In genomic region chr1:39110882-39111281, GRCh38 we compare ENCODE assay signal across 15 cellular contexts.
A peak's percentile ranks its signal among the peaks of the same experiment; 100 is the strongest.
DNase-seq lines count a peak whose midpoint lies in the region; ATAC-seq and TF ChIP-seq lines count a peak whose summit lies in the region.
"Had no signal": no experiment of that assay in that cellular context is flagged by ENCODE, and none has a peak within 500 bp of the region (broad histone marks: within the 10 kb centered on the region; RNA-seq: fewer than 3 reads in every experiment).

No MANE protein-coding gene starts in this region.

- H3K27me3 Mint-ChIP-seq in activated naive CD4-positive, alpha-beta T cell treated with anti-CD3 and anti-CD28 coated beads, Interleukin-2, amount 10 ng/mL, durations not matched to agents 7 days and 5 days = peaks cover 7% of the 10 kb centered on the region
- no peaks in the 10 kb centered on the region for H3K27me3 Mint-ChIP-seq in nephron progenitor cell (ENCODE audit: low read depth, poor library complexity)

- no peaks in the 10 kb centered on the region for H3K27me3 ChIP-seq in PC-9 (ENCODE audit: insufficient read depth, low read depth)
- no peaks in the 10 kb centered on the region for H3K27me3 ChIP-seq in dorsolateral prefrontal cortex
- H3K27me3 ChIP-seq in muscle layer of colon (ENCODE audit: control insufficient read depth in 1 of 2, insufficient read depth in 2 of 2, low read length in 2 of 2) = no peaks in the 10 kb centered on the region
- no peaks in the 10 kb centered on the region for H3K27me3 ChIP-seq in aorta (ENCODE audit: control insufficient read depth in 1 of 2, insufficient read depth in 2 of 2, low read length in 1 of 2)

- POLR2A ChIA-PET in PC-9 (lab: Charles Lee; ENCODE audit: unreplicated experiment) = interaction anchor here (0.6 to 0.7 kb wide), 5 partner anchors 17 to 393 kb away, joined by 3 to 7 read pairs (median 5); no protein-coding TSS in a partner anchor

- H3K4me3 ChIP-seq in PC-9 (peak overlapping the region; percentile 3; the same call in 1 of the 2 replicates), dorsolateral prefrontal cortex (no peak overlapping the region), muscle layer of colon (ENCODE audit: low read depth in 1 of 2, low read length in 2 of 2) (no peak overlapping the region), aorta (ENCODE audit: low read length in 2 of 2) (no peak overlapping the region)
- H3K4me3 ChIP-seq: left ventricle myocardium inferior had no signal

- peaks cover 61% of the 10 kb centered on the region for H3K4me1 ChIP-seq in PC-9 (replicated peaks; ENCODE audit: insufficient read depth)
- peaks cover 71% of the 10 kb centered on the region for H3K4me1 ChIP-seq in muscle layer of colon (ENCODE audit: insufficient read depth, low read length)
- H3K4me1 ChIP-seq in aorta (ENCODE audit: control insufficient read depth in 1 of 2, insufficient read depth in 2 of 2, low read length in 2 of 2) = peaks cover 7 to 13% of the 10 kb centered on the region in 2 donors

- H3K79me2 ChIP-seq in PC-9 (ENCODE audit: low read depth) = peaks cover 95% of the 10 kb centered on the region

- no peaks in the 10 kb centered on the region for H3K9me2 ChIP-seq in PC-9 (ENCODE audit: insufficient read depth)

- BruUV-seq in PC-9 (replicated peaks; lab: Mats Ljungman, UMichigan) = no TSS peak

- H2AFZ ChIP-seq in PC-9 = no peak overlapping the region

- peaks cover 6% of the 10 kb centered on the region for H3K4me1 Mint-ChIP-seq in activated naive CD4-positive, alpha-beta T cell treated with anti-CD3 and anti-CD28 coated beads, Interleukin-2, amount 10 ng/mL, durations not matched to agents 7 days and 5 days
- peaks cover 7% of the 10 kb centered on the region for H3K4me1 Mint-ChIP-seq in nephron progenitor cell

- no peak overlapping the region for H3K4me3 Mint-ChIP-seq in activated naive CD4-positive, alpha-beta T cell treated with anti-CD3 and anti-CD28 coated beads, Interleukin-2, amount 10 ng/mL, durations not matched to agents 7 days and 5 days
- H3K4me3 Mint-ChIP-seq in nephron progenitor cell = no peak overlapping the region

- H3K36me3 Mint-ChIP-seq in activated naive CD4-positive, alpha-beta T cell treated with anti-CD3 and anti-CD28 coated beads, Interleukin-2, amount 10 ng/mL, durations not matched to agents 7 days and 5 days = no peaks in the 10 kb centered on the region
- peaks cover 13% of the 10 kb centered on the region for H3K36me3 Mint-ChIP-seq in nephron progenitor cell (ENCODE audit: low read depth)
- H3K36me3 Mint-ChIP-seq: stimulated activated effector memory CD8-positive, alpha-beta T cell treated with anti-CD3 and anti-CD28 coated beads, Interleukin-12 subunit alpha, Interleukin-12 subunit beta, amount 100 ng/mL, for 72 hours had no signal

- H3F3A ChIP-seq in PC-9 (ENCODE audit: insufficient read depth, low read depth) = peaks cover 18% of the 10 kb centered on the region; the same call in 1 of the 2 replicates

- no peak overlapping the region for H3K27ac Mint-ChIP-seq in activated naive CD4-positive, alpha-beta T cell treated with anti-CD3 and anti-CD28 coated beads, Interleukin-2, amount 10 ng/mL, durations not matched to agents 7 days and 5 days
- no peak overlapping the region for H3K27ac Mint-ChIP-seq in nephron progenitor cell
- H3K27ac Mint-ChIP-seq: stimulated activated effector memory CD8-positive, alpha-beta T cell treated with anti-CD3 and anti-CD28 coated beads, Interleukin-12 subunit alpha, Interleukin-12 subunit beta, amount 100 ng/mL, for 72 hours had no signal

- H4K20me1 ChIP-seq in PC-9 (ENCODE audit: insufficient read depth) = no peaks in the 10 kb centered on the region

- CTCF ChIA-PET in PC-9 (lab: Charles Lee) = interaction anchor here (0.7 to 2.1 kb wide), 5 partner anchors 12 to 82 kb away, joined by 3 to 13 read pairs (median 3); no protein-coding TSS in a partner anchor
- CTCF ChIA-PET in activated naive CD4-positive, alpha-beta T cell treated with anti-CD3 and anti-CD28 coated beads, Interleukin-2, amount 10 ng/mL, durations not matched to agents 7 days and 5 days (lab: Charles Lee) = interaction anchor here (1.7 kb wide), 1 partner anchor 14 kb away, joined by 4 read pairs; no protein-coding TSS in a partner anchor

- no peaks in the 10 kb centered on the region for H3K9me3 Mint-ChIP-seq in activated naive CD4-positive, alpha-beta T cell treated with anti-CD3 and anti-CD28 coated beads, Interleukin-2, amount 10 ng/mL, durations not matched to agents 7 days and 5 days
- no peaks in the 10 kb centered on the region for H3K9me3 Mint-ChIP-seq in nephron progenitor cell
- H3K9me3 Mint-ChIP-seq: stimulated activated effector memory CD8-positive, alpha-beta T cell treated with anti-CD3 and anti-CD28 coated beads, Interleukin-12 subunit alpha, Interleukin-12 subunit beta, amount 100 ng/mL, for 72 hours had no signal

- H3K27ac ChIP-seq in PC-9 (peak overlapping the region; percentile 75), dorsolateral prefrontal cortex (peak overlapping the region in 44 of 59 donors; percentile 1 to 98 (median 60)), muscle layer of colon (ENCODE audit: low read depth, low read length) (peak overlapping the region; percentile 91), aorta (ENCODE audit: low read depth in 1 of 2, low read length in 2 of 2) (peak overlapping the region; percentile 83 to 90)
- H3K27ac ChIP-seq: left ventricle myocardium inferior, WERI-Rb-1 had no signal

- TF ChIP-seq CTCF in PC-9 (conservative IDR thresholded peaks at IDR 0.05) = no peak
- no peak for TF ChIP-seq CTCF in dorsolateral prefrontal cortex (IDR thresholded peaks at IDR 0.05 in 54 of 56, conservative IDR thresholded peaks at IDR 0.05 in 2 of 56; ENCODE audit: low read depth in 1 of 56, partially characterized antibody in 56 of 56)
- TF ChIP-seq CTCF in nephron progenitor cell (IDR thresholded peaks at IDR 0.05) = no peak

- H3K9ac ChIP-seq in muscle layer of colon (ENCODE audit: low read length) = no peak overlapping the region

- intact Hi-C loops in PC-9 (cut with micrococcal nuclease; ENCODE audit: unreplicated experiment) = no loop called here
- intact Hi-C loops in dorsolateral prefrontal cortex (cut with DNase I) = no loop called here
- intact Hi-C loops in aorta (cut with DNase I) = loop anchor here (2.0 kb wide), 2 partner anchors 42 to 82 kb away; no protein-coding TSS in a partner anchor

- H3K4me2 ChIP-seq in PC-9 = peak overlapping the region; percentile 48

- H3K9me3 ChIP-seq in PC-9 (ENCODE audit: insufficient read depth, low read depth) (no peaks in the 10 kb centered on the region), muscle layer of colon (ENCODE audit: low read length) (no peaks in the 10 kb centered on the region), aorta (ENCODE audit: control insufficient read depth, low read length) (no peaks in the 10 kb centered on the region)
- H3K9me3 ChIP-seq: left ventricle myocardium inferior had no signal

- DNase-seq in PC-9 = peak in 1 of 2 experiments; percentile 84
- no peak for DNase-seq in dorsolateral prefrontal cortex
- DNase-seq in aorta = no peak
- DNase-seq in activated naive CD4-positive, alpha-beta T cell treated with anti-CD3 and anti-CD28 coated beads, Interleukin-2, amount 10 ng/mL, durations not matched to agents 7 days and 5 days = no peak
- DNase-seq in nephron progenitor cell = no peak
- DNase-seq in SK-N-DZ (ENCODE audit: low spot score) = no peak
- DNase-seq: activated gamma-delta T cell treated with Interleukin-2 at 50 U/mL for 16 hours, GF-D8, left ventricle myocardium inferior, NCI-H187 treated with DMSO at 0.1 percent for 48 hours, RPMI8226, small intestine, WERI-Rb-1 had no signal

- WGBS in aorta, 2 donors = 0 to 2% methylated on average over 1 of the region's 1 CpG

- H3K36me3 ChIP-seq in PC-9 (ENCODE audit: low read depth) (no peaks in the 10 kb centered on the region), muscle layer of colon (ENCODE audit: insufficient read depth, low read length) (no peaks in the 10 kb centered on the region), aorta (ENCODE audit: control insufficient read depth in 1 of 2, insufficient read depth in 2 of 2, low read length in 1 of 2) (no peaks in the 10 kb centered on the region)
- H3K36me3 ChIP-seq: left ventricle myocardium inferior, WERI-Rb-1 had no signal

- ATAC-seq in aorta (ENCODE audit: low FRiP score) = no peak
- ATAC-seq: stimulated activated effector memory CD8-positive, alpha-beta T cell treated with anti-CD3 and anti-CD28 coated beads, Interleukin-12 subunit alpha, Interleukin-12 subunit beta, amount 100 ng/mL, for 72 hours had no signal

Comparison
In these comparisons a context has a peak if more than half of its experiments do, and no peak if none do; other contexts are left out.
1. intact Hi-C loops: an anchor here in aorta (2.0 kb wide); none called in PC-9 and dorsolateral prefrontal cortex.